14 cellular contexts compared by ENCODE assay signal in genomic region chr22:35410663-35411034, GRCh38. TPM values are rescaled to one million over a fixed set of nuclear protein-coding genes. Genes with fewer than 3 reads are reported as not detected.
DNase-seq lines count a peak whose midpoint lies in the region; ATAC-seq and TF ChIP-seq lines count a peak whose summit lies in the region.
"Had no signal": no experiment of that assay in that cellular context is flagged by ENCODE, and none has a peak within 500 bp of the region (broad histone marks: within the 10 kb centered on the region; RNA-seq: fewer than 3 reads in every experiment).

No MANE protein-coding gene starts in this region.

- no peak for DNase-seq in activated CD4-positive, alpha-beta T cell treated with anti-CD3 and anti-CD28 coated beads, Interleukin-2, amount 10 ng/mL, durations not matched to agents 7 days and 5 days
- DNase-seq in activated CD4-positive, alpha-beta T cell treated with anti-CD3 and anti-CD28 coated beads, Interleukin-2, amount 50 U/mL, for 4 hours = no peak
- DNase-seq in HL-60 (ENCODE audit: low read depth in 1 of 2, low spot score in 1 of 2) (no peak), immature natural killer cell (no peak), upper lobe of left lung (no peak)
- DNase-seq: activated CD8-positive, alpha-beta memory T cell treated with anti-CD3 and anti-CD28 coated beads for 24 hours; activated effector memory CD4-positive, alpha-beta T cell treated with Interleukin-2 at 50 U/mL for 16 hours; glutamatergic neuron; NCI-H1417 treated with DMSO at 0.1 percent for 48 hours; stimulated activated CD4-positive, alpha-beta T cell treated with anti-CD3 and anti-CD28 coated beads, Interleukin-12 subunit alpha, Interleukin-12 subunit beta, amount 100 ng/mL, for 4 hours had no signal

- H3K9me3 Mint-ChIP-seq in activated CD4-positive, alpha-beta T cell treated with anti-CD3 and anti-CD28 coated beads, Interleukin-2, amount 10 ng/mL, durations not matched to agents 7 days and 5 days = no peaks in the 10 kb centered on the region
- H3K9me3 Mint-ChIP-seq in immature natural killer cell = no peaks in the 10 kb centered on the region

- H3K4me3 Mint-ChIP-seq in activated CD4-positive, alpha-beta T cell treated with anti-CD3 and anti-CD28 coated beads, Interleukin-2, amount 10 ng/mL, durations not matched to agents 7 days and 5 days = no peak overlapping the region
- no peak overlapping the region for H3K4me3 Mint-ChIP-seq in immature natural killer cell

- H3K27ac Mint-ChIP-seq in activated CD4-positive, alpha-beta T cell treated with anti-CD3 and anti-CD28 coated beads, Interleukin-2, amount 10 ng/mL, durations not matched to agents 7 days and 5 days = peak overlapping the region; percentile 64
- peak overlapping the region in 5 of 6 donors; percentile 19 to 84 (median 71) for H3K27ac Mint-ChIP-seq in immature natural killer cell

- ATAC-seq in upper lobe of left lung (ENCODE audit: low FRiP score in 2 of 2) = no peak
- ATAC-seq in GM21737 (IDR thresholded peaks at IDR 0.05; ENCODE audit: unreplicated experiment) = no peak
- ATAC-seq in HG03432 (IDR thresholded peaks at IDR 0.05; ENCODE audit: unreplicated experiment) = no peak
- ATAC-seq in esophagus mucosa = no peak
- ATAC-seq: A549 had no signal

- peak overlapping the region; percentile 62 for H3K27ac ChIP-seq in HL-60 (replicated peaks)
- H3K27ac ChIP-seq in upper lobe of left lung = peak overlapping the region; percentile 42 to 73 (median 56)
- H3K27ac ChIP-seq: A549 had no signal

- H3K9me3 ChIP-seq in upper lobe of left lung = no peaks in the 10 kb centered on the region
- H3K9me3 ChIP-seq: A549 had no signal

- no peak for TF ChIP-seq EP300 in upper lobe of left lung (IDR thresholded peaks at IDR 0.05)

- 93 to 98% methylated on average over 6 of the region's 6 CpGs for WGBS in upper lobe of left lung, 2 donors

- H3K4me1 ChIP-seq in upper lobe of left lung = peaks cover 0 to 10% (median 1%) of the 10 kb centered on the region in 4 donors
- H3K4me1 ChIP-seq: A549 had no signal

- H3K36me3 ChIP-seq in upper lobe of left lung = peaks cover 18 to 98% (median 76%) of the 10 kb centered on the region in 4 donors

- CTCF ChIA-PET in activated CD4-positive, alpha-beta T cell treated with anti-CD3 and anti-CD28 coated beads, Interleukin-2, amount 10 ng/mL, durations not matched to agents 7 days and 5 days (lab: Charles Lee) = interaction anchor here (0.6 to 1.4 kb wide), 4 partner anchors 12 to 110 kb away, joined by 3 to 4 read pairs (median 4); no protein-coding TSS in a partner anchor

- H3K27me3 Mint-ChIP-seq in activated CD4-positive, alpha-beta T cell treated with anti-CD3 and anti-CD28 coated beads, Interleukin-2, amount 10 ng/mL, durations not matched to agents 7 days and 5 days = no peaks in the 10 kb centered on the region
- H3K27me3 Mint-ChIP-seq in immature natural killer cell (ENCODE audit: low read depth in 3 of 3) = no peaks in the 10 kb centered on the region

- peaks cover 56% of the 10 kb centered on the region for H3K36me3 Mint-ChIP-seq in activated CD4-positive, alpha-beta T cell treated with anti-CD3 and anti-CD28 coated beads, Interleukin-2, amount 10 ng/mL, durations not matched to agents 7 days and 5 days (ENCODE audit: low read depth)
- peaks cover 26 to 60% (median 30%) of the 10 kb centered on the region in 3 donors for H3K36me3 Mint-ChIP-seq in immature natural killer cell

- H3K4me1 Mint-ChIP-seq in activated CD4-positive, alpha-beta T cell treated with anti-CD3 and anti-CD28 coated beads, Interleukin-2, amount 10 ng/mL, durations not matched to agents 7 days and 5 days = peaks cover 39% of the 10 kb centered on the region
- H3K4me1 Mint-ChIP-seq in immature natural killer cell = peaks cover 7 to 13% of the 10 kb centered on the region in 2 donors

- H3K27me3 ChIP-seq in HL-60 (ENCODE audit: insufficient read depth, poor library complexity, severe bottlenecking) (no peaks in the 10 kb centered on the region), upper lobe of left lung (no peaks in the 10 kb centered on the region)

- POLR2A ChIA-PET in activated CD4-positive, alpha-beta T cell treated with anti-CD3 and anti-CD28 coated beads, Interleukin-2, amount 10 ng/mL, durations not matched to agents 7 days and 5 days (lab: Charles Lee) = no interaction called here

- H3K4me3 ChIP-seq in HL-60 (replicated peaks; ENCODE audit: insufficient read depth, low read length) (no peak overlapping the region), upper lobe of left lung (no peak overlapping the region)
- H3K4me3 ChIP-seq: A549 had no signal

- TF ChIP-seq POLR2A in upper lobe of left lung (IDR thresholded peaks at IDR 0.05) = no peak

- TF ChIP-seq CTCF in HL-60 (IDR thresholded peaks at IDR 0.05; ENCODE audit: insufficient read depth, low read length) (no peak), upper lobe of left lung (IDR thresholded peaks at IDR 0.05) (no peak)

RNA-seq across cellular contexts. Expression of gene MCM5, which starts 10.7 kb away (rescaled TPM):
- 100 to 1,000 TPM; 208 to 233 TPM for total RNA-seq in activated CD4-positive, alpha-beta T cell treated with anti-CD3 and anti-CD28 coated beads, Interleukin-2, amount 10 ng/mL, durations not matched to agents 7 days and 5 days
- polyA plus RNA-seq in immature natural killer cell = 10 to 100 TPM; 39.0 to 65.3 (median 45.7) TPM
- total RNA-seq in upper lobe of left lung (10 to 100 TPM in 5 of 6 donors, 1 to 10 TPM in 1; 9.8 to 34.4 (median 20.2) TPM), esophagus mucosa (34.4 TPM)

RNA-seq across cellular contexts. Expression of gene HMOX1, which starts 29.8 kb away (rescaled TPM):
- under 1 TPM; 0.31 to 0.32 TPM for total RNA-seq in activated CD4-positive, alpha-beta T cell treated with anti-CD3 and anti-CD28 coated beads, Interleukin-2, amount 10 ng/mL, durations not matched to agents 7 days and 5 days
- polyA plus RNA-seq in immature natural killer cell = 10 to 100 TPM in 2 of 3 donors, 1 to 10 TPM in 1; 5.3 to 12.8 (median 11.3) TPM
- total RNA-seq in upper lobe of left lung = 100 to 1,000 TPM in 1 of 6 donors, 10 to 100 TPM in 5; 22.0 to 306 (median 77.9) TPM
- 27.8 TPM for total RNA-seq in esophagus mucosa

Comparison
In these comparisons a context has a peak if more than half of its experiments do, and no peak if none do; other contexts are left out.
1. RNA of gene HMOX1, which starts 29.8 kb away (total RNA-seq): 22.0 to 306 TPM in upper lobe of left lung and 27.8 TPM in esophagus mucosa (single experiment); 0.31 to 0.32 TPM in activated CD4-positive, alpha-beta T cell treated with anti-CD3 and anti-CD28 coated beads, Interleukin-2, amount 10 ng/mL, durations not matched to agents 7 days and 5 days; every median in the first group is over 10 times any median in the second.